ENCODE assay signal across 8 cellular contexts in genomic region chr17:42680331-42680808, GRCh38. TPM values are rescaled to one million over a fixed set of nuclear protein-coding genes. Genes with fewer than 3 reads are reported as not detected.
DNase-seq lines count a peak whose midpoint lies in the region; ATAC-seq and TF ChIP-seq lines count a peak whose summit lies in the region.

No MANE protein-coding gene starts in this region.

- no peak overlapping the region for H3K27ac Mint-ChIP-seq in activated T-cell treated with anti-CD3 and anti-CD28 coated beads, Interleukin-2, amount 50 U/mL, for 72 hours
- H3K27ac Mint-ChIP-seq in WTC11: peak overlapping the region; percentile 44; the same call in 1 of the 2 replicates

- no peak for DNase-seq in activated T-cell treated with anti-CD3 and anti-CD28 coated beads, Interleukin-2, amount 50 U/mL, for 72 hours
- DNase-seq in activated T-cell treated with anti-CD3 and anti-CD28 coated beads, Interleukin-2, amount 50 U/mL, for 1 hour: no peak
- DNase-seq in WTC11 (ENCODE audit: low spot score) (no peak), kidney epithelial cell (ENCODE audit: low read depth) (no peak), tibial artery (peak; percentile 42 to 77), amniotic stem cell (lab: John Stamatoyannopoulos, UW) (no peak), hepatic stellate cell (ENCODE audit: low spot score) (no peak)

- H3K36me3 ChIP-seq in kidney epithelial cell (ENCODE audit: control insufficient read depth, insufficient read depth, low read length) (no peaks in the 10 kb centered on the region), tibial artery (peaks cover 0 to 6% (median 6%) of the 10 kb centered on the region in 3 donors)

- intact Hi-C loops in tibial artery (cut with DNase I; ENCODE audit: low total_unique reads): loop anchor here (5.0 kb wide), 1 partner anchor 73 kb away; the partner anchor contains the start of genes RETREG3 and TUBG1

- H3K4me3 Mint-ChIP-seq in activated T-cell treated with anti-CD3 and anti-CD28 coated beads, Interleukin-2, amount 50 U/mL, for 72 hours: peak overlapping the region; percentile 77 to 84
- H3K4me3 Mint-ChIP-seq in WTC11: peak overlapping the region; percentile 66

- peak overlapping the region; percentile 88 to 94 for H3K27ac ChIP-seq in tibial artery

- peaks cover 11% of the 10 kb centered on the region for H3K27me3 ChIP-seq in kidney epithelial cell (ENCODE audit: control insufficient read depth, insufficient read depth, low read length)
- H3K27me3 ChIP-seq in tibial artery: no peaks in the 10 kb centered on the region

- H3K36me3 Mint-ChIP-seq in activated T-cell treated with anti-CD3 and anti-CD28 coated beads, Interleukin-2, amount 50 U/mL, for 72 hours (ENCODE audit: insufficient read depth in 2 of 2): peaks cover 0 to 1% of the 10 kb centered on the region in 2 donors
- H3K36me3 Mint-ChIP-seq in WTC11: peaks cover 3% of the 10 kb centered on the region; the same call in 1 of the 2 replicates

- H3K4me1 ChIP-seq in tibial artery: peaks cover 0 to 70% (median 52%) of the 10 kb centered on the region in 4 donors

- TF ChIP-seq CTCF in WTC11 (IDR thresholded peaks at IDR 0.05) (no peak), kidney epithelial cell (IDR thresholded peaks at IDR 0.05; ENCODE audit: insufficient read depth, low read length, poor library complexity, severe bottlenecking) (no peak), tibial artery (IDR thresholded peaks at IDR 0.05) (no peak)

- H3K9me3 Mint-ChIP-seq in activated T-cell treated with anti-CD3 and anti-CD28 coated beads, Interleukin-2, amount 50 U/mL, for 72 hours: no peaks in the 10 kb centered on the region
- H3K9me3 Mint-ChIP-seq in WTC11: no peaks in the 10 kb centered on the region

- POLR2A ChIA-PET in WTC11 (lab: Charles Lee): interaction anchor here (0.7 to 2.5 kb wide), 6 partner anchors 11 to 103 kb away, joined by 3 to 13 read pairs (median 4); partner anchors contain the start of genes PSMC3IP, RETREG3, TUBG1 and TUBG2

- no peak for ATAC-seq in activated T-cell treated with anti-CD3 and anti-CD28 coated beads, Interleukin-2, amount 50 U/mL, for 72 hours (replicated peaks in 1 of 2)
- ATAC-seq in WTC11: no peak
- ATAC-seq in HG02885 (IDR thresholded peaks at IDR 0.05; ENCODE audit: poor library complexity, unreplicated experiment): no peak

- no peaks in the 10 kb centered on the region for H3K9me3 ChIP-seq in tibial artery

- peak overlapping the region; percentile 30 for H3K4me3 ChIP-seq in kidney epithelial cell (ENCODE audit: low read depth, low read length)
- H3K4me3 ChIP-seq in tibial artery: peak overlapping the region; percentile 70 to 100

- CTCF ChIA-PET in WTC11 (lab: Charles Lee): interaction anchor here (0.8 to 6.5 kb wide), 32 partner anchors 9 to 249 kb away, joined by 3 to 122 read pairs (median 5); partner anchors contain the start of genes BECN1, PSMC3IP, PSME3 and RAMP2

- H3K27me3 Mint-ChIP-seq in activated T-cell treated with anti-CD3 and anti-CD28 coated beads, Interleukin-2, amount 50 U/mL, for 72 hours (ENCODE audit: low read depth): peaks cover 48% of the 10 kb centered on the region
- peaks cover 22% of the 10 kb centered on the region for H3K27me3 Mint-ChIP-seq in WTC11 (ENCODE audit: low read depth)

- peaks cover 61% of the 10 kb centered on the region for H3K4me1 Mint-ChIP-seq in activated T-cell treated with anti-CD3 and anti-CD28 coated beads, Interleukin-2, amount 50 U/mL, for 72 hours (ENCODE audit: low read depth)
- H3K4me1 Mint-ChIP-seq in WTC11: peaks cover 40% of the 10 kb centered on the region

TF ChIP-seq in WTC11, 78 proteins besides CTCF, POLR2A, EP300 and RAD21:
- TF ChIP-seq GTF2I (CRISPR knock-in tag; conservative IDR thresholded peaks at IDR 0.05) (no peak), PREB (CRISPR knock-in tag; IDR thresholded peaks at IDR 0.05; ENCODE audit: borderline replicate concordance) (no peak)
- TF ChIP-seq, protein P1, sequence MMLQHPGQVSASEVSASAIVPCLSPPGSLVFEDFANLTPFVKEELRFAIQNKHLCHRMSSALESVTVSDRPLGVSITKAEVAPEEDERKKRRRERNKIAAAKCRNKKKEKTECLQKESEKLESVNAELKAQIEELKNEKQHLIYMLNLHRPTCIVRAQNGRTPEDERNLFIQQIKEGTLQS (CRISPR knock-in tag; conservative IDR thresholded peaks at IDR 0.05): 0 out of 2 replicates have a peak, but pooled peaks have one; percentile 1

RNA-seq across cellular contexts. Expression of gene CCR10, which starts 1.3 kb away (rescaled TPM):
- total RNA-seq in activated T-cell treated with anti-CD3 and anti-CD28 coated beads, Interleukin-2, amount 50 U/mL, for 72 hours: under 1 TPM in 1 of 2 donors, not detected in 1; 0.83 TPM
- total RNA-seq in WTC11 (2021) (3.7 to 4.4 TPM (median 4.2 TPM) in 3 replicates), kidney epithelial cell (3.1 and 8.9 TPM in 2 replicates)

RNA-seq across cellular contexts. Expression of gene CNTNAP1, which starts 2.0 kb away (rescaled TPM):
- 1 to 10 TPM in 1 of 2 donors, under 1 TPM in 1; 0.53 to 1.3 TPM for total RNA-seq in activated T-cell treated with anti-CD3 and anti-CD28 coated beads, Interleukin-2, amount 50 U/mL, for 72 hours
- total RNA-seq in WTC11 (2021) (12.1 to 12.7 TPM (median 12.7 TPM) in 3 replicates), kidney epithelial cell (5.8 and 7.0 TPM in 2 replicates)

RNA-seq across cellular contexts. Expression of gene PLEKHH3, which starts 3.6 kb away (rescaled TPM):
- 1 to 10 TPM; 1.2 to 1.9 TPM for total RNA-seq in activated T-cell treated with anti-CD3 and anti-CD28 coated beads, Interleukin-2, amount 50 U/mL, for 72 hours
- total RNA-seq in WTC11 (2021) (33.0 to 40.2 TPM (median 35.6 TPM) in 3 replicates), kidney epithelial cell (10.2 and 11.2 TPM in 2 replicates)

RNA-seq across cellular contexts. Expression of gene TUBG2, which starts 21.3 kb away (rescaled TPM):
- 10 to 100 TPM in 1 of 2 donors, 1 to 10 TPM in 1; 8.1 to 11.2 TPM for total RNA-seq in activated T-cell treated with anti-CD3 and anti-CD28 coated beads, Interleukin-2, amount 50 U/mL, for 72 hours
- total RNA-seq in WTC11 (2021) (22.1 to 26.7 TPM (median 22.2 TPM) in 3 replicates), kidney epithelial cell (11.3 and 15.0 TPM in 2 replicates)

Comparison
In these comparisons a context has a peak if more than half of its experiments do, and no peak if none do; other contexts are left out.
1. DNase-seq: peak in tibial artery (2 of 2); none in activated T-cell treated with anti-CD3 and anti-CD28 coated beads, Interleukin-2, amount 50 U/mL, for 72 hours (0 of 2), activated T-cell treated with anti-CD3 and anti-CD28 coated beads, Interleukin-2, amount 50 U/mL, for 1 hour (single experiment), WTC11 (single experiment), kidney epithelial cell (single experiment), amniotic stem cell (single experiment) and hepatic stellate cell (single experiment).